In genomic region chr12:8242623-8242880, GRCh38 we compare ENCODE assay signal across 9 cellular contexts. TPM values are rescaled to one million over a fixed set of nuclear protein-coding genes. Genes with fewer than 3 reads are reported as not detected.
A peak's percentile ranks its signal among the peaks of the same experiment; 100 is the strongest.
DNase-seq lines count a peak whose midpoint lies in the region; ATAC-seq and TF ChIP-seq lines count a peak whose summit lies in the region.
"Not testable (repeated sequence)": the region's sequence is repeated elsewhere in the genome, so short reads cannot be mapped to it uniquely, and the experiment has no call there.
"Had no signal": no experiment of that assay in that cellular context is flagged by ENCODE, and none has a peak within 500 bp of the region (broad histone marks: within the 10 kb centered on the region; RNA-seq: fewer than 3 reads in every experiment).

No MANE protein-coding gene starts in this region.

- H3K27ac Mint-ChIP-seq in GM23338, result not testable (repeated sequence)
- H3K27ac Mint-ChIP-seq in activated T-helper 1 cell treated with anti-CD3 and anti-CD28 coated beads, Interleukin-12 subunit alpha, Interleukin-12 subunit beta, Interleukin-2, Interleukin-4 antibody, amounts not matched to agents 30 ng/mL and 10 ng/mL and 1 ng/mL, durations not matched to agents 14 hours and 24 hours and 36 hours, result peak overlapping the region; percentile 84

- H3K4me1 ChIP-seq in GM23338 (ENCODE audit: insufficient read depth); PC-3 (ENCODE audit: insufficient read depth, low read length); right atrium auricular region; muscle layer of duodenum (ENCODE audit: control insufficient read depth in 1 of 2, insufficient read depth in 2 of 2, low read length in 2 of 2); skeletal muscle tissue (ENCODE audit: control insufficient read depth in 3 of 3, insufficient read depth in 3 of 3, low read length in 3 of 3): not testable (repeated sequence)

- DNase-seq in AG04449 (ENCODE audit: low read depth, low spot score); GM23338 (ENCODE audit: low spot score); PC-3; activated T-helper 1 cell treated with anti-CD3 and anti-CD28 coated beads, Interleukin-12 subunit alpha, Interleukin-12 subunit beta, Interleukin-2, Interleukin-4 antibody, amounts not matched to agents 30 ng/mL and 10 ng/mL and 1 ng/mL, durations not matched to agents 14 hours and 24 hours and 36 hours (ENCODE audit: low spot score); coronary artery (ENCODE audit: low spot score); right atrium auricular region (ENCODE audit: low spot score): not testable (repeated sequence)

- H3K9me2 ChIP-seq in GM23338 (ENCODE audit: insufficient read depth); PC-3 (replicated peaks; ENCODE audit: low read length): not testable (repeated sequence)

- not testable (repeated sequence) for H4K20me1 ChIP-seq in GM23338 (replicated peaks; ENCODE audit: insufficient read depth); PC-3 (ENCODE audit: low read length)

- H2AFZ ChIP-seq in GM23338 (peak overlapping the region; percentile 52; the same call in 1 of the 2 replicates), PC-3 (ENCODE audit: low read length) (peak overlapping the region; percentile 81)

- BruUV-seq in PC-3 (replicated peaks; lab: Mats Ljungman, UMichigan), result not testable (repeated sequence)

- not testable (repeated sequence) for H3F3A ChIP-seq in GM23338 (replicated peaks; ENCODE audit: low read depth); PC-3 (ENCODE audit: low read length, unreplicated experiment)

- H3K9ac ChIP-seq in PC-3 (ENCODE audit: low read length) (peak overlapping the region; percentile 74), skeletal muscle tissue (ENCODE audit: low read depth in 1 of 3, low read length in 3 of 3) (peak overlapping the region; percentile 68 to 76 (median 71))

- H3K4me2 ChIP-seq in GM23338 (peak overlapping the region; percentile 88), PC-3 (ENCODE audit: low read length) (peak overlapping the region; percentile 81)

- H3K9me3 Mint-ChIP-seq in GM23338; activated T-helper 1 cell treated with anti-CD3 and anti-CD28 coated beads, Interleukin-12 subunit alpha, Interleukin-12 subunit beta, Interleukin-2, Interleukin-4 antibody, amounts not matched to agents 30 ng/mL and 10 ng/mL and 1 ng/mL, durations not matched to agents 14 hours and 24 hours and 36 hours: not testable (repeated sequence)

- not testable (repeated sequence) for H3K36me3 Mint-ChIP-seq in GM23338 (ENCODE audit: low read depth); activated T-helper 1 cell treated with anti-CD3 and anti-CD28 coated beads, Interleukin-12 subunit alpha, Interleukin-12 subunit beta, Interleukin-2, Interleukin-4 antibody, amounts not matched to agents 30 ng/mL and 10 ng/mL and 1 ng/mL, durations not matched to agents 14 hours and 24 hours and 36 hours (ENCODE audit: low read depth)

- H3K9me3 ChIP-seq in PC-3 (ENCODE audit: low read length); right atrium auricular region; muscle layer of duodenum (ENCODE audit: control insufficient read depth in 1 of 2, low read length in 2 of 2); skeletal muscle tissue (ENCODE audit: control insufficient read depth in 3 of 3, low read length in 3 of 3): not testable (repeated sequence)

- intact Hi-C loops in PC-3 (cut with micrococcal nuclease), result not testable (repeated sequence)
- intact Hi-C loops in activated T-helper 1 cell treated with anti-CD3 and anti-CD28 coated beads, Interleukin-12 subunit alpha, Interleukin-12 subunit beta, Interleukin-2, Interleukin-4 antibody, amounts not matched to agents 30 ng/mL and 10 ng/mL and 1 ng/mL, durations not matched to agents 14 hours and 24 hours and 36 hours (cut with micrococcal nuclease), result loop anchor here (2.0 to 5.0 kb wide), 2 partner anchors 306 to 1405 kb away; partner anchors contain the start of gene SLC2A3

- POLR2A ChIA-PET in AG04449 (lab: Yijun Ruan, JAX); PC-3 (lab: Charles Lee; ENCODE audit: unreplicated experiment): not testable (repeated sequence)

- peak; percentile 28 for ATAC-seq in GM23338
- not testable (repeated sequence) for ATAC-seq in PC-3

- H3K27ac ChIP-seq in GM23338 (ENCODE audit: low read depth) (peak overlapping the region; percentile 69; the same call in 1 of the 2 replicates), PC-3 (ENCODE audit: low read length) (peak overlapping the region; percentile 61), coronary artery (peak overlapping the region; percentile 6 to 94), right atrium auricular region (peak overlapping the region; percentile 59 to 66), skeletal muscle tissue (ENCODE audit: low read depth, low read length) (peak overlapping the region; percentile 44)
- H3K27ac ChIP-seq in muscle layer of duodenum (ENCODE audit: low read length), result not testable (repeated sequence)

- peak overlapping the region; percentile 86 for H3K4me3 Mint-ChIP-seq in GM23338
- H3K4me3 Mint-ChIP-seq in activated T-helper 1 cell treated with anti-CD3 and anti-CD28 coated beads, Interleukin-12 subunit alpha, Interleukin-12 subunit beta, Interleukin-2, Interleukin-4 antibody, amounts not matched to agents 30 ng/mL and 10 ng/mL and 1 ng/mL, durations not matched to agents 14 hours and 24 hours and 36 hours, result peak overlapping the region; percentile 89

- H3K4me3 ChIP-seq in AG04449 (ENCODE audit: low read depth, low read length), result peak overlapping the region; percentile 65
- H3K4me3 ChIP-seq in GM23338, result peak overlapping the region; percentile 85
- peak overlapping the region; percentile 79 for H3K4me3 ChIP-seq in PC-3 (ENCODE audit: low read length)
- peak overlapping the region; percentile 85 for H3K4me3 ChIP-seq in coronary artery
- peak overlapping the region; percentile 75 to 86 for H3K4me3 ChIP-seq in right atrium auricular region
- H3K4me3 ChIP-seq in muscle layer of duodenum (ENCODE audit: low read depth in 1 of 2, low read length in 2 of 2), result peak overlapping the region; percentile 37 to 82
- peak overlapping the region; percentile 66 to 75 (median 72) for H3K4me3 ChIP-seq in skeletal muscle tissue (ENCODE audit: low read length in 3 of 3)

- not testable (repeated sequence) for TF ChIP-seq CTCF in AG04449 (IDR thresholded peaks at IDR 0.05; ENCODE audit: insufficient read depth, low read length, missing control alignments); GM23338 (conservative IDR thresholded peaks at IDR 0.05; ENCODE audit: low read depth in 2 of 2); PC-3 (conservative IDR thresholded peaks at IDR 0.05; ENCODE audit: low read depth, low read length); coronary artery (IDR thresholded peaks at IDR 0.05); right atrium auricular region (IDR thresholded peaks at IDR 0.05)

- peaks cover 20% of the 10 kb centered on the region for H3K4me1 Mint-ChIP-seq in GM23338
- H3K4me1 Mint-ChIP-seq in activated T-helper 1 cell treated with anti-CD3 and anti-CD28 coated beads, Interleukin-12 subunit alpha, Interleukin-12 subunit beta, Interleukin-2, Interleukin-4 antibody, amounts not matched to agents 30 ng/mL and 10 ng/mL and 1 ng/mL, durations not matched to agents 14 hours and 24 hours and 36 hours (ENCODE audit: low read depth), result peaks cover 15% of the 10 kb centered on the region

- H3K79me2 ChIP-seq in GM23338 (replicated peaks; ENCODE audit: insufficient read depth); PC-3 (ENCODE audit: low read length): not testable (repeated sequence)

- peaks cover 11% of the 10 kb centered on the region for H3K27me3 Mint-ChIP-seq in GM23338 (ENCODE audit: insufficient read depth, low read depth, poor library complexity)
- H3K27me3 Mint-ChIP-seq in activated T-helper 1 cell treated with anti-CD3 and anti-CD28 coated beads, Interleukin-12 subunit alpha, Interleukin-12 subunit beta, Interleukin-2, Interleukin-4 antibody, amounts not matched to agents 30 ng/mL and 10 ng/mL and 1 ng/mL, durations not matched to agents 14 hours and 24 hours and 36 hours (ENCODE audit: insufficient read depth), result not testable (repeated sequence)

- H3K27me3 ChIP-seq in GM23338 (ENCODE audit: insufficient read depth); PC-3 (ENCODE audit: low read length); right atrium auricular region; muscle layer of duodenum (ENCODE audit: low read depth, low read length); skeletal muscle tissue (ENCODE audit: control insufficient read depth in 3 of 3, insufficient read depth in 3 of 3, low read length in 3 of 3): not testable (repeated sequence)

- CTCF ChIA-PET in AG04449 (lab: Yijun Ruan, JAX); PC-3 (lab: Charles Lee): not testable (repeated sequence)

- not testable (repeated sequence) for H3K36me3 ChIP-seq in GM23338 (ENCODE audit: insufficient read depth); PC-3 (ENCODE audit: low read depth, low read length); right atrium auricular region; muscle layer of duodenum (ENCODE audit: control insufficient read depth in 1 of 2, insufficient read depth in 2 of 2, low read length in 2 of 2); skeletal muscle tissue (ENCODE audit: control insufficient read depth in 3 of 3, insufficient read depth in 3 of 3, low read length in 3 of 3)

RNA-seq across cellular contexts. Expression of gene FAM90A1, which starts 15.1 kb away (rescaled TPM):
- 0.14 TPM in 1 of 2 replicates, not detected in the other for total RNA-seq in GM23338 (2014; rRNA removed; shearing (Covaris generic))
- 0.19 TPM in 1 of 2 replicates, not detected in the other for polyA plus RNA-seq in GM23338 (2016; fragmentation: Nextera tagmentation; extraction: Ambion mirVana)
- not detected in 2 replicates for total RNA-seq in PC-3 (2014; rRNA removed)
- 0.15 and 0.36 TPM in 2 replicates for total RNA-seq in activated T-helper 1 cell treated with anti-CD3 and anti-CD28 coated beads, Interleukin-12 subunit alpha, Interleukin-12 subunit beta, Interleukin-2, Interleukin-4 antibody, amounts not matched to agents 30 ng/mL and 10 ng/mL and 1 ng/mL, durations not matched to agents 14 hours and 24 hours and 36 hours
- total RNA-seq in right atrium auricular region, result not detected
- total RNA-seq in skeletal muscle tissue, result 0.52 TPM
- total RNA-seq: T-helper 1 cell treated with Interleukin-12 subunit alpha and Interleukin-12 subunit beta and Interleukin-4 antibody, amounts not matched to agents 30 ng/mL and 1 ng/mL, for 36 hours had no signal
